ENCODE assay signal across 1 cellular context in the genomic region with DNA sequence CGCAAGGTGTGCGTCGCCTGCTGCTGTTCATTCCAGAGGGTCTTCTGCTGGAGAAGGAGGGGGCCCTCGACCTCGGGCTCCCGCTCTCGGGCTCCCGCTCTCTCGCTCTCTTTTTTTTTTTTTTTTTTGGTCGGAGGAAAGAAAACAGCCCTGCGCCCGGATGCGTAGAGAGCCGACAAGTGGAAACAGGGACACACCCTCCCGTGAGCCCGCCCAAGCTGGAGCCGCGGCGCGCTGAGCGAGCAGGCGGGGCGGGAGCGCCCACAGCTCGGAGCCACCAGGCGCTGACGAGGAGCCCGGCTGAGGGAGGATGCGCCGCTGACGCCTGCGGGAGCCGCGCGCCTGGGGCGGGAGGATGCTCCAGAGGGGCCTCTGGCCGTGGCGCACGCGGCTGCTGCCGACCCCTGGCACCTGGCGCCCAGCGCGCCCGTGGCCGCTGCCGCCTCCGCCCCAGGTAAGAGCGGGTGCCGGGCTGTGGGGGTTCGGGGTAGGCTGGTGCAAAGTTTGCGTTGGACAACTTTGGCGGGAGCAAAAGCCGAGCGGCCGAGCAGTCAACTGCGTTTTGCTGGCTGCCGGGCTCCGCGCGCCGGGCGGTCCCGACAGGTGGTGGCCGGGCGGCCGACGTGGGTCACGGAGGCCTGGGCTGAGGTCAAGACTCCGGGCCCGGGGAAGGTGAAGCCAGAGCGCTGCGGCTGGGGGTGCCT.
TF ChIP-seq lines count a peak whose summit lies in the region.

TSS of gene MCUB (plus strand) at position 264 of the 704 bp plus-strand sequence. CDS start at position 356, 92 bp downstream.

TF ChIP-seq in K562, 482 proteins besides CTCF, POLR2A, EP300 and RAD21 (continued from another document and continues in another):
- TF ChIP-seq, protein P1, sequence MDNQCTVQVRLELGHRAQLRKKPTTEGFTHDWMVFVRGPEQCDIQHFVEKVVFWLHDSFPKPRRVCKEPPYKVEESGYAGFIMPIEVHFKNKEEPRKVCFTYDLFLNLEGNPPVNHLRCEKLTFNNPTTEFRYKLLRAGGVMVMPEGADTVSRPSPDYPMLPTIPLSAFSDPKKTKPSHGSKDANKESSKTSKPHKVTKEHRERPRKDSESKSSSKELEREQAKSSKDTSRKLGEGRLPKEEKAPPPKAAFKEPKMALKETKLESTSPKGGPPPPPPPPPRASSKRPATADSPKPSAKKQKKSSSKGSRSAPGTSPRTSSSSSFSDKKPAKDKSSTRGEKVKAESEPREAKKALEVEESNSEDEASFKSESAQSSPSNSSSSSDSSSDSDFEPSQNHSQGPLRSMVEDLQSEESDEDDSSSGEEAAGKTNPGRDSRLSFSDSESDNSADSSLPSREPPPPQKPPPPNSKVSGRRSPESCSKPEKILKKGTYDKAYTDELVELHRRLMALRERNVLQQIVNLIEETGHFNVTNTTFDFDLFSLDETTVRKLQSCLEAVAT (IDR thresholded peaks at IDR 0.05) = no peak
- no peak for TF ChIP-seq NFE2L1 (tag; IDR thresholded peaks at IDR 0.05; ENCODE audit: borderline replicate concordance, low read depth)
- no peak for TF ChIP-seq ATF3 (IDR thresholded peaks at IDR 0.05)
- TF ChIP-seq ATF3 (CRISPR knock-in tag; conservative IDR thresholded peaks at IDR 0.05) = no peak
- TF ChIP-seq TAF15 (IDR thresholded peaks at IDR 0.05; ENCODE audit: low read depth, low read length) = no peak
- TF ChIP-seq TOE1 (IDR thresholded peaks at IDR 0.05; ENCODE audit: borderline replicate concordance) = no peak
- no peak for TF ChIP-seq TOE1 (CRISPR knock-in tag; IDR thresholded peaks at IDR 0.05; ENCODE audit: borderline replicate concordance, low read depth)
- TF ChIP-seq, protein P2, sequence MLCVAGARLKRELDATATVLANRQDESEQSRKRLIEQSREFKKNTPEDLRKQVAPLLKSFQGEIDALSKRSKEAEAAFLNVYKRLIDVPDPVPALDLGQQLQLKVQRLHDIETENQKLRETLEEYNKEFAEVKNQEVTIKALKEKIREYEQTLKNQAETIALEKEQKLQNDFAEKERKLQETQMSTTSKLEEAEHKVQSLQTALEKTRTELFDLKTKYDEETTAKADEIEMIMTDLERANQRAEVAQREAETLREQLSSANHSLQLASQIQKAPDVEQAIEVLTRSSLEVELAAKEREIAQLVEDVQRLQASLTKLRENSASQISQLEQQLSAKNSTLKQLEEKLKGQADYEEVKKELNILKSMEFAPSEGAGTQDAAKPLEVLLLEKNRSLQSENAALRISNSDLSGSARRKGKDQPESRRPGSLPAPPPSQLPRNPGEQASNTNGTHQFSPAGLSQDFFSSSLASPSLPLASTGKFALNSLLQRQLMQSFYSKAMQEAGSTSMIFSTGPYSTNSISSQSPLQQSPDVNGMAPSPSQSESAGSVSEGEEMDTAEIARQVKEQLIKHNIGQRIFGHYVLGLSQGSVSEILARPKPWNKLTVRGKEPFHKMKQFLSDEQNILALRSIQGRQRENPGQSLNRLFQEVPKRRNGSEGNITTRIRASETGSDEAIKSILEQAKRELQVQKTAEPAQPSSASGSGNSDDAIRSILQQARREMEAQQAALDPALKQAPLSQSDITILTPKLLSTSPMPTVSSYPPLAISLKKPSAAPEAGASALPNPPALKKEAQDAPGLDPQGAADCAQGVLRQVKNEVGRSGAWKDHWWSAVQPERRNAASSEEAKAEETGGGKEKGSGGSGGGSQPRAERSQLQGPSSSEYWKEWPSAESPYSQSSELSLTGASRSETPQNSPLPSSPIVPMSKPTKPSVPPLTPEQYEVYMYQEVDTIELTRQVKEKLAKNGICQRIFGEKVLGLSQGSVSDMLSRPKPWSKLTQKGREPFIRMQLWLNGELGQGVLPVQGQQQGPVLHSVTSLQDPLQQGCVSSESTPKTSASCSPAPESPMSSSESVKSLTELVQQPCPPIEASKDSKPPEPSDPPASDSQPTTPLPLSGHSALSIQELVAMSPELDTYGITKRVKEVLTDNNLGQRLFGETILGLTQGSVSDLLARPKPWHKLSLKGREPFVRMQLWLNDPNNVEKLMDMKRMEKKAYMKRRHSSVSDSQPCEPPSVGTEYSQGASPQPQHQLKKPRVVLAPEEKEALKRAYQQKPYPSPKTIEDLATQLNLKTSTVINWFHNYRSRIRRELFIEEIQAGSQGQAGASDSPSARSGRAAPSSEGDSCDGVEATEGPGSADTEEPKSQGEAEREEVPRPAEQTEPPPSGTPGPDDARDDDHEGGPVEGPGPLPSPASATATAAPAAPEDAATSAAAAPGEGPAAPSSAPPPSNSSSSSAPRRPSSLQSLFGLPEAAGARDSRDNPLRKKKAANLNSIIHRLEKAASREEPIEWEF (CRISPR knock-in tag; IDR thresholded peaks at IDR 0.05) = no peak
- TF ChIP-seq ZNF253 (CRISPR knock-in tag; conservative IDR thresholded peaks at IDR 0.05) = no peak
- peak; percentile 68; the same call in 1 of the 2 replicates for TF ChIP-seq KLF1 (tag; IDR thresholded peaks at IDR 0.05)
- no peak for TF ChIP-seq NKRF (IDR thresholded peaks at IDR 0.05; ENCODE audit: borderline replicate concordance)
- no peak for TF ChIP-seq MXD1 (CRISPR knock-in tag; IDR thresholded peaks at IDR 0.05; ENCODE audit: borderline replicate concordance, poor library complexity, severe bottlenecking)
- TF ChIP-seq SREBF2 (CRISPR knock-in tag; IDR thresholded peaks at IDR 0.05) = no peak
- TF ChIP-seq MEIS2 (IDR thresholded peaks at IDR 0.05; ENCODE audit: partially characterized antibody) = peak; percentile 25
- TF ChIP-seq CHAMP1 (IDR thresholded peaks at IDR 0.05) = no peak
- no peak for TF ChIP-seq ZNF217 (CRISPR knock-in tag; IDR thresholded peaks at IDR 0.05)
- no peak for TF ChIP-seq PTTG1 (tag; IDR thresholded peaks at IDR 0.05; ENCODE audit: low read depth)
- no peak for TF ChIP-seq MTA1 (IDR thresholded peaks at IDR 0.05; ENCODE audit: borderline replicate concordance)
- TF ChIP-seq ZC3H8 (IDR thresholded peaks at IDR 0.05) = no peak
- TF ChIP-seq BCOR (IDR thresholded peaks at IDR 0.05) = no peak
- no peak for TF ChIP-seq GMEB1 (CRISPR knock-in tag; IDR thresholded peaks at IDR 0.05)
- no peak for TF ChIP-seq KAT8 (IDR thresholded peaks at IDR 0.05; ENCODE audit: low read depth)
- TF ChIP-seq ZNF408 (CRISPR knock-in tag; IDR thresholded peaks at IDR 0.05; ENCODE audit: low read depth) = no peak
- no peak for TF ChIP-seq NR2C2 (CRISPR knock-in tag; IDR thresholded peaks at IDR 0.05)
- TF ChIP-seq NR2C2 (tag; IDR thresholded peaks at IDR 0.05) = no peak
- no peak for TF ChIP-seq ZNF77 (CRISPR knock-in tag; IDR thresholded peaks at IDR 0.05)
- TF ChIP-seq ELF2 (CRISPR knock-in tag; IDR thresholded peaks at IDR 0.05) = no peak
- no peak for TF ChIP-seq KHSRP (IDR thresholded peaks at IDR 0.05)
- TF ChIP-seq BDP1 (IDR thresholded peaks at IDR 0.05; ENCODE audit: insufficient read depth, insufficient read length) = no peak
- no peak for TF ChIP-seq RFX1 (IDR thresholded peaks at IDR 0.05)
